Comparison of ENCODE assay signal across 15 cellular contexts in genomic region chr6:12024715-12025434, GRCh38. TPM values are rescaled to one million over a fixed set of nuclear protein-coding genes. Genes with fewer than 3 reads are reported as not detected.
A peak's percentile ranks its signal among the peaks of the same experiment; 100 is the strongest.
DNase-seq lines count a peak whose midpoint lies in the region; ATAC-seq, FAIRE-seq and TF ChIP-seq lines count a peak whose summit lies in the region.
"Had no signal": no experiment of that assay in that cellular context is flagged by ENCODE, and none has a peak within 500 bp of the region (broad histone marks: within the 10 kb centered on the region; RNA-seq: fewer than 3 reads in every experiment).

No MANE protein-coding gene starts in this region.

- POLR2A ChIA-PET in WTC11 (lab: Charles Lee), result no interaction called here

- H3K4me3 ChIP-seq in fibroblast of the aortic adventitia (ENCODE audit: low read depth, low read length) (no peak overlapping the region), pancreas (no peak overlapping the region)
- H3K4me3 ChIP-seq: adrenal gland had no signal

- peak; percentile 60 for DNase-seq in GM03348 (ENCODE audit: low spot score)
- DNase-seq in WTC11 (ENCODE audit: low spot score), result no peak
- peak; percentile 67 for DNase-seq in fibroblast of the aortic adventitia (ENCODE audit: low read depth)
- DNase-seq in pancreas, result no peak
- DNase-seq in activated CD8-positive, alpha-beta memory T cell treated with anti-CD3 and anti-CD28 coated beads, Interleukin-2, amount 10 ng/mL, durations not matched to agents 7 days and 5 days, result no peak
- DNase-seq in activated CD4-positive, CD25-positive, alpha-beta regulatory T cell treated with anti-CD3 and anti-CD28 coated beads, Interleukin-2, amount 50 U/mL, for 72 hours, result no peak
- DNase-seq in activated CD4-positive, CD25-positive, alpha-beta regulatory T cell (lab: John Stamatoyannopoulos, UW), result no peak
- DNase-seq: adrenal gland, KBM-7, NCI-H1694 treated with DMSO at 0.1 percent for 48 hours, NCI-H69, retina had no signal

- CTCF ChIA-PET in WTC11 (lab: Charles Lee), result no interaction called here
- CTCF ChIA-PET in activated CD8-positive, alpha-beta memory T cell treated with anti-CD3 and anti-CD28 coated beads, Interleukin-2, amount 10 ng/mL, durations not matched to agents 7 days and 5 days (lab: Charles Lee), result interaction anchor here (0.7 kb wide), 1 partner anchor 42 kb away, joined by 3 read pairs; no protein-coding TSS in a partner anchor

- ATAC-seq in WTC11 (no peak), pancreas (peak in 2 of 4 donors; percentile 44 to 47), GM19463 (IDR thresholded peaks at IDR 0.05; ENCODE audit: unreplicated experiment) (no peak)
- ATAC-seq in activated CD8-positive, alpha-beta memory T cell treated with anti-CD3 and anti-CD28 coated beads, Interleukin-2, amount 10 ng/mL, durations not matched to agents 7 days and 5 days, result no peak

- no peak overlapping the region for H3K27ac ChIP-seq in pancreas
- H3K27ac ChIP-seq: adrenal gland had no signal

- 0 out of 2 replicates have a peak overlapping the region, but pooled peaks have one; percentile 33 for H3K27ac Mint-ChIP-seq in WTC11
- H3K27ac Mint-ChIP-seq in activated CD8-positive, alpha-beta memory T cell treated with anti-CD3 and anti-CD28 coated beads, Interleukin-2, amount 10 ng/mL, durations not matched to agents 7 days and 5 days, result no peak overlapping the region

- peaks cover 34% of the 10 kb centered on the region for H3K4me1 Mint-ChIP-seq in WTC11
- peaks cover 19% of the 10 kb centered on the region for H3K4me1 Mint-ChIP-seq in activated CD8-positive, alpha-beta memory T cell treated with anti-CD3 and anti-CD28 coated beads, Interleukin-2, amount 10 ng/mL, durations not matched to agents 7 days and 5 days

- H3K36me3 ChIP-seq in pancreas, result no peaks in the 10 kb centered on the region
- H3K36me3 ChIP-seq: adrenal gland had no signal

- H3K9me3 ChIP-seq in pancreas, result no peaks in the 10 kb centered on the region

- H3K4me1 ChIP-seq in pancreas, result peaks cover 19 to 25% (median 23%) of the 10 kb centered on the region in 3 donors

- no peaks in the 10 kb centered on the region for H3K27me3 ChIP-seq in pancreas
- H3K27me3 ChIP-seq: adrenal gland had no signal

- intact Hi-C loops in pancreas (cut with DNase I), result no loop called here

- no peak overlapping the region for H3K4me3 Mint-ChIP-seq in WTC11
- H3K4me3 Mint-ChIP-seq in activated CD8-positive, alpha-beta memory T cell treated with anti-CD3 and anti-CD28 coated beads, Interleukin-2, amount 10 ng/mL, durations not matched to agents 7 days and 5 days, result no peak overlapping the region

- no peak for TF ChIP-seq CTCF in WTC11 (IDR thresholded peaks at IDR 0.05)
- TF ChIP-seq CTCF in fibroblast of the aortic adventitia (IDR thresholded peaks at IDR 0.05; ENCODE audit: insufficient read depth, low read length), result no peak
- TF ChIP-seq CTCF in pancreas (IDR thresholded peaks at IDR 0.05), result no peak

- no peaks in the 10 kb centered on the region for H3K27me3 Mint-ChIP-seq in WTC11 (ENCODE audit: low read depth)
- H3K27me3 Mint-ChIP-seq in activated CD8-positive, alpha-beta memory T cell treated with anti-CD3 and anti-CD28 coated beads, Interleukin-2, amount 10 ng/mL, durations not matched to agents 7 days and 5 days, result no peaks in the 10 kb centered on the region

- FAIRE-seq in pancreas (lab: Jason Lieb, UNC), result peak; percentile 43
- FAIRE-seq: endometrium, TTC549 had no signal

- WGBS in pancreas, 2 donors, result 78 to 84% methylated on average over 4 of the region's 4 CpGs

- H3K36me3 Mint-ChIP-seq in WTC11, result peaks cover 22% of the 10 kb centered on the region
- H3K36me3 Mint-ChIP-seq in activated CD8-positive, alpha-beta memory T cell treated with anti-CD3 and anti-CD28 coated beads, Interleukin-2, amount 10 ng/mL, durations not matched to agents 7 days and 5 days, result peaks cover 72% of the 10 kb centered on the region

- H3K9me3 Mint-ChIP-seq in WTC11, result peaks cover under 1% of the 10 kb centered on the region; the same call in 1 of the 2 replicates
- H3K9me3 Mint-ChIP-seq in activated CD8-positive, alpha-beta memory T cell treated with anti-CD3 and anti-CD28 coated beads, Interleukin-2, amount 10 ng/mL, durations not matched to agents 7 days and 5 days (ENCODE audit: low read depth), result peaks cover 7% of the 10 kb centered on the region

TF ChIP-seq in WTC11, 78 proteins besides CTCF, POLR2A, EP300 and RAD21:
- TF ChIP-seq ZNF263 (CRISPR knock-in tag; IDR thresholded peaks at IDR 0.05; ENCODE audit: low read depth) (no peak), IRF1 (CRISPR knock-in tag; IDR thresholded peaks at IDR 0.05) (no peak), E2F4 (CRISPR knock-in tag; IDR thresholded peaks at IDR 0.05; ENCODE audit: borderline replicate concordance, low read depth) (no peak), ZNF219 (CRISPR knock-in tag; IDR thresholded peaks at IDR 0.05; ENCODE audit: borderline replicate concordance) (no peak), GTF2I (CRISPR knock-in tag; conservative IDR thresholded peaks at IDR 0.05) (no peak), ZNF232 (CRISPR knock-in tag; IDR thresholded peaks at IDR 0.05) (no peak), JAZF1 (CRISPR knock-in tag; IDR thresholded peaks at IDR 0.05) (no peak)
TF ChIP-seq in WTC11: peak in this region for 0.

RNA-seq across cellular contexts. Expression of gene HIVEP1, which starts 12.8 kb away (rescaled TPM):
- total RNA-seq in WTC11 (2021), result 19.9 to 24.3 TPM (median 20.9 TPM) in 3 replicates
- 21.3 and 21.8 TPM in 2 replicates for total RNA-seq in fibroblast of the aortic adventitia (ENCODE audit: low replicate concordance)
- total RNA-seq in pancreas, result 10 to 100 TPM in 3 of 6 donors, 1 to 10 TPM in 3; 8.2 to 17.7 (median 9.9) TPM
- polyA plus RNA-seq in pancreas, result 1 to 10 TPM; 3.8 to 4.1 TPM
- total RNA-seq in activated CD8-positive, alpha-beta memory T cell treated with anti-CD3 and anti-CD28 coated beads, Interleukin-2, amount 10 ng/mL, durations not matched to agents 7 days and 5 days, result 10 to 100 TPM; 31.1 to 42.0 TPM

Comparison
In these comparisons a context has a peak if more than half of its experiments do, and no peak if none do; other contexts are left out.
1. DNase-seq: peak in GM03348 (single experiment) and fibroblast of the aortic adventitia (single experiment); none in WTC11 (single experiment), pancreas (0 of 6), activated CD8-positive, alpha-beta memory T cell treated with anti-CD3 and anti-CD28 coated beads, Interleukin-2, amount 10 ng/mL, durations not matched to agents 7 days and 5 days (single experiment), activated CD4-positive, CD25-positive, alpha-beta regulatory T cell treated with anti-CD3 and anti-CD28 coated beads, Interleukin-2, amount 50 U/mL, for 72 hours (single experiment) and activated CD4-positive, CD25-positive, alpha-beta regulatory T cell (0 of 4).